In the genomic region with DNA sequence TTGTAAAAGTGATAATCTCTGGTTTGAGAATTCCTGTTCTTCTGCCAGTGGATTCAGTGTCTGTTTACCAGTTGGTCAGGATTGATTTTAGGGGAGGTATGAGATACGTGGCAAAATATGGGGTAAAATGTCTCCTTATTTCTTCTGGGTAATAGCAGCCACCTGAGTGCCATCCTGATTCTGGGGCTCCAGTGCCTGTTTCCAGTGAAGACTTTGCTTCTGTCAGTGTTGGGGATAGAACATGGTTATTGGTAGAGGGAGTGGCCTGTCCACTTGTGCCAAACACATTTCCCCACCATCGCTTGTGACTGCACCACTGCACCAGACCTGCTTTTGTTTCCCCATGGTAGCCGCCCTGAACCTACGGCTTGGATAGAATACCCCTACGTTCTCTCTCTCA, we compare ENCODE assay signal across 17 cellular contexts. TPM values are rescaled to one million over a fixed set of nuclear protein-coding genes. Genes with fewer than 3 reads are reported as not detected.
DNase-seq lines count a peak whose midpoint lies in the region; ATAC-seq, FAIRE-seq and TF ChIP-seq lines count a peak whose summit lies in the region.
"Had no signal": no experiment of that assay in that cellular context is flagged by ENCODE, and none has a peak within 500 bp of the region (broad histone marks: within the 10 kb centered on the region; RNA-seq: fewer than 3 reads in every experiment).

No MANE protein-coding gene starts in this region.

- H3K9me3 ChIP-seq in SK-N-MC (ENCODE audit: low read depth, low read length) (no peaks in the 10 kb centered on the region), H1 (ENCODE audit: insufficient read depth in 2 of 2, low read depth in 1 of 2, low read length in 1 of 2) (no peaks in the 10 kb centered on the region)
- H3K9me3 ChIP-seq: heart right ventricle had no signal

- no peak for TF ChIP-seq POLR2A in H1 (IDR thresholded peaks at IDR 0.05; ENCODE audit: control extremely low read depth in 1 of 2, low read depth in 2 of 2, low read length in 2 of 2)

- H3K23ac ChIP-seq in H1 (ENCODE audit: insufficient read length) (no peak overlapping the region), mesendoderm (ENCODE audit: low read length) (no peak overlapping the region)

- no peak overlapping the region for H2BK12ac ChIP-seq in H1 (ENCODE audit: low read depth, low read length)

- no peak overlapping the region for H3K18ac ChIP-seq in H1 (ENCODE audit: extremely low read depth, low read length)
- H3K18ac ChIP-seq in mesendoderm (ENCODE audit: low read length), result no peak overlapping the region

- no peak overlapping the region for H3K4me2 ChIP-seq in H1 (ENCODE audit: insufficient read depth in 1 of 2, low read depth in 2 of 2, low read length in 2 of 2)
- no peak overlapping the region for H3K4me2 ChIP-seq in mesendoderm (ENCODE audit: low read length)

- no peak overlapping the region for H2BK20ac ChIP-seq in H1 (ENCODE audit: low read length)

- H3K9ac ChIP-seq in SK-N-MC (ENCODE audit: insufficient read length) (no peak overlapping the region), H1 (replicated peaks in 1 of 4; ENCODE audit: extremely low read depth in 1 of 4, low read depth in 3 of 4, low read length in 3 of 4) (no peak overlapping the region), mesendoderm (ENCODE audit: low read length) (no peak overlapping the region)

- POLR2A ChIA-PET in H1 (lab: Charles Lee; ENCODE audit: partially characterized antibody), result interaction anchor here (0.5 to 2.5 kb wide), 6 partner anchors 8 to 28 kb away, joined by 3 to 25 read pairs (median 8); no protein-coding TSS in a partner anchor

- H3K14ac ChIP-seq in H1 (ENCODE audit: insufficient read length), result no peak overlapping the region

- H3K79me2 ChIP-seq in H1 (ENCODE audit: control insufficient read depth in 1 of 2, insufficient read depth in 2 of 2, low read length in 2 of 2) (peaks cover 38 to 100% of the 10 kb centered on the region in 2 experiments), mesendoderm (ENCODE audit: control insufficient read depth, insufficient read depth, low read length) (peaks cover 81% of the 10 kb centered on the region)

- CTCF ChIA-PET in activated naive CD4-positive, alpha-beta T cell treated with anti-CD3 and anti-CD28 coated beads, Interleukin-2, amount 10 ng/mL, durations not matched to agents 7 days and 5 days (lab: Charles Lee), result no interaction called here
- CTCF ChIA-PET in H1 (lab: Charles Lee; ENCODE audit: partially characterized antibody), result interaction anchor here (0.7 to 0.9 kb wide), 3 partner anchors 19 to 162 kb away, joined by 3 to 4 read pairs (median 3); no protein-coding TSS in a partner anchor

- WGBS in H1 (ENCODE audit: extremely low coverage in 1 of 2, insufficient coverage in 1 of 2, insufficient read length in 1 of 2, insufficient replicate concordance in 2 of 2, low coverage in 1 of 2, low lambda C conversion rate in 2 of 2, missing lambda C conversion rate in 1 of 2), 2 experiments, result 84% methylated on average over 5 of the region's 5 CpGs; no CpG with 5 or more reads in 1 of the 2 experiments
- WGBS in mesendoderm (ENCODE audit: extremely low coverage, insufficient coverage, low lambda C conversion rate), result no CpG with 5 or more reads among the region's 5 CpGs

- H3K56ac ChIP-seq in H1 (replicated peaks; ENCODE audit: insufficient read length, low read depth, low read length) (peak overlapping the region; percentile 12), mesendoderm (ENCODE audit: low read length) (no peak overlapping the region)

- no peak overlapping the region; the same call in 1 of the 2 replicates for H4K8ac ChIP-seq in H1 (ENCODE audit: extremely low read depth, insufficient read depth, low read length)
- no peak overlapping the region for H4K8ac ChIP-seq in mesendoderm (ENCODE audit: low read depth, low read length)

- no peaks in the 10 kb centered on the region for H3K9me3 Mint-ChIP-seq in activated naive CD4-positive, alpha-beta T cell treated with anti-CD3 and anti-CD28 coated beads, Interleukin-2, amount 10 ng/mL, durations not matched to agents 7 days and 5 days
- no peaks in the 10 kb centered on the region for H3K9me3 Mint-ChIP-seq in stimulated activated naive B cell treated with anti-CD40 and anti-IgM and Interleukin-4, amounts not matched to agents 10 μg/mL and 1 μg/mL and 100 μg/mL, for 72 hours

- no peak overlapping the region for H2BK120ac ChIP-seq in H1 (replicated peaks; ENCODE audit: low read depth, low read length)
- H2BK120ac ChIP-seq in mesendoderm (ENCODE audit: low read depth, low read length), result no peak overlapping the region

- H3K4ac ChIP-seq in H1 (replicated peaks; ENCODE audit: insufficient read length, low read depth, low read length), result no peak overlapping the region
- no peak overlapping the region for H3K4ac ChIP-seq in mesendoderm (ENCODE audit: low read depth, low read length)

- no peak for ATAC-seq in stimulated activated naive B cell treated with anti-CD40 and anti-IgM and Interleukin-4, amounts not matched to agents 10 μg/mL and 1 μg/mL and 100 μg/mL, for 72 hours (replicated peaks)
- no peak for ATAC-seq in GM21360 (IDR thresholded peaks at IDR 0.05; ENCODE audit: unreplicated experiment)
- ATAC-seq: activated CD4-positive, CD25-positive, alpha-beta regulatory T cell treated with anti-CD3 and anti-CD28 coated beads, Interleukin-2, amount 50 U/mL, for 24 hours; heart right ventricle; right cardiac atrium had no signal

- peak overlapping the region; percentile 25 for H3K27ac Mint-ChIP-seq in activated naive CD4-positive, alpha-beta T cell treated with anti-CD3 and anti-CD28 coated beads, Interleukin-2, amount 10 ng/mL, durations not matched to agents 7 days and 5 days
- H3K27ac Mint-ChIP-seq in stimulated activated naive B cell treated with anti-CD40 and anti-IgM and Interleukin-4, amounts not matched to agents 10 μg/mL and 1 μg/mL and 100 μg/mL, for 72 hours, result peak overlapping the region; percentile 39

- H3K27ac ChIP-seq in SK-N-MC (peak overlapping the region; percentile 4; the same call in 1 of the 2 replicates), H1 (ENCODE audit: low read depth, low read length) (no peak overlapping the region), mesendoderm (ENCODE audit: low read depth, low read length) (no peak overlapping the region)
- H3K27ac ChIP-seq: heart right ventricle had no signal

- peaks cover 31% of the 10 kb centered on the region for H3K36me3 ChIP-seq in SK-N-MC (ENCODE audit: insufficient read depth, low read length)
- H3K36me3 ChIP-seq in H1 (ENCODE audit: control insufficient read depth in 2 of 4, insufficient read depth in 4 of 4, low read length in 3 of 4), result peaks cover 10 to 27% (median 17%) of the 10 kb centered on the region in 4 experiments
- H3K36me3 ChIP-seq in mesendoderm (ENCODE audit: control insufficient read depth, insufficient read depth, low read length), result peaks cover 3% of the 10 kb centered on the region

- TF ChIP-seq CTCF in H1 (IDR thresholded peaks at IDR 0.05; ENCODE audit: control extremely low read depth in 1 of 3, insufficient read depth in 1 of 3, low read depth in 1 of 3, low read length in 3 of 3), result no peak

- no peaks in the 10 kb centered on the region for H3K23me2 ChIP-seq in H1 (ENCODE audit: low read depth, low read length)

- FAIRE-seq in H1 (lab: Jason Lieb, UNC), result no peak
- FAIRE-seq: G401.6 had no signal

- no peak overlapping the region for H2BK5ac ChIP-seq in H1 (ENCODE audit: low read depth, low read length)
- no peak overlapping the region for H2BK5ac ChIP-seq in mesendoderm (ENCODE audit: low read length)

- DNase-seq in activated naive CD4-positive, alpha-beta T cell treated with anti-CD3 and anti-CD28 coated beads, Interleukin-2, amount 10 ng/mL, durations not matched to agents 7 days and 5 days, result no peak
- no peak for DNase-seq in activated naive CD4-positive, alpha-beta T cell (lab: John Stamatoyannopoulos, UW)
- DNase-seq in SK-N-MC (ENCODE audit: low read depth, low spot score), result no peak
- no peak for DNase-seq in H1 (ENCODE audit: low read depth in 1 of 2, low spot score in 2 of 2)
- DNase-seq in stimulated activated naive B cell treated with anti-CD40 and anti-IgM and Interleukin-4, amounts not matched to agents 10 μg/mL and 1 μg/mL and 100 μg/mL, for 72 hours, result no peak
- DNase-seq in SIG-M5 (lab: John Stamatoyannopoulos, UW), result no peak
- DNase-seq in mesendoderm, result no peak
- DNase-seq: amniotic stem cell; effector memory CD4-positive, alpha-beta T cell; heart right ventricle; mammary epithelial cell; NCI-H1694 treated with DMSO at 0.1 percent for 48 hours; NCI-H345; right cardiac atrium had no signal

- no peak overlapping the region for H2BK15ac ChIP-seq in H1 (ENCODE audit: low read length)
- H2BK15ac ChIP-seq in mesendoderm (replicated peaks; ENCODE audit: low read depth), result no peak overlapping the region

- no peak overlapping the region for H2AK5ac ChIP-seq in H1 (ENCODE audit: low read depth, low read length)
- H2AK5ac ChIP-seq in mesendoderm (ENCODE audit: low read length), result no peak overlapping the region

- peaks cover 23 to 27% of the 10 kb centered on the region in 2 experiments for H4K20me1 ChIP-seq in H1 (replicated peaks in 1 of 2; ENCODE audit: control insufficient read depth in 1 of 2, insufficient read depth in 2 of 2, low read length in 2 of 2)

- H3K27me3 Mint-ChIP-seq in activated naive CD4-positive, alpha-beta T cell treated with anti-CD3 and anti-CD28 coated beads, Interleukin-2, amount 10 ng/mL, durations not matched to agents 7 days and 5 days, result no peaks in the 10 kb centered on the region
- H3K27me3 Mint-ChIP-seq in stimulated activated naive B cell treated with anti-CD40 and anti-IgM and Interleukin-4, amounts not matched to agents 10 μg/mL and 1 μg/mL and 100 μg/mL, for 72 hours, result no peaks in the 10 kb centered on the region

- no peak for TF ChIP-seq RAD21 in H1 (IDR thresholded peaks at IDR 0.05 in 1 of 2, conservative IDR thresholded peaks at IDR 0.05 in 1 of 2; ENCODE audit: low read depth in 2 of 2, low read length in 2 of 2)

- no peaks in the 10 kb centered on the region for H3K27me3 ChIP-seq in H1 (replicated peaks in 1 of 4; ENCODE audit: control insufficient read depth in 3 of 4, extremely low read depth in 1 of 4, insufficient read depth in 3 of 4, low read length in 3 of 4)
- H3K27me3 ChIP-seq in mesendoderm (ENCODE audit: insufficient read depth, low read length, poor library complexity), result no peaks in the 10 kb centered on the region
- H3K27me3 ChIP-seq: heart right ventricle had no signal

- peaks cover 68% of the 10 kb centered on the region for H3K4me1 Mint-ChIP-seq in activated naive CD4-positive, alpha-beta T cell treated with anti-CD3 and anti-CD28 coated beads, Interleukin-2, amount 10 ng/mL, durations not matched to agents 7 days and 5 days
- H3K4me1 Mint-ChIP-seq in stimulated activated naive B cell treated with anti-CD40 and anti-IgM and Interleukin-4, amounts not matched to agents 10 μg/mL and 1 μg/mL and 100 μg/mL, for 72 hours, result peaks cover 39 to 75% of the 10 kb centered on the region in 2 donors

- no peak for TF ChIP-seq EP300 in H1 (IDR thresholded peaks at IDR 0.05; ENCODE audit: borderline replicate concordance in 1 of 2, low read depth in 2 of 2, low read length in 2 of 2)

- peaks cover 0 to 3% (median 0%) of the 10 kb centered on the region in 4 experiments; a peak in 1 of 7 replicates for H3K4me1 ChIP-seq in H1 (replicated peaks in 1 of 4; ENCODE audit: control insufficient read depth in 3 of 4, insufficient read depth in 4 of 4, low read length in 3 of 4)
- no peaks in the 10 kb centered on the region for H3K4me1 ChIP-seq in mesendoderm (ENCODE audit: control insufficient read depth, low read depth, low read length)

- no peak overlapping the region for H4K5ac ChIP-seq in H1 (ENCODE audit: insufficient read length, low read depth, low read length)
- no peak overlapping the region for H4K5ac ChIP-seq in mesendoderm (ENCODE audit: low read length)

- no peak overlapping the region for H4K91ac ChIP-seq in H1 (replicated peaks; ENCODE audit: insufficient read length, low read length)

- peaks cover 2% of the 10 kb centered on the region; the same call in 1 of the 2 replicates for H3K79me1 ChIP-seq in H1 (ENCODE audit: low read depth, low read length)
- peaks cover 3% of the 10 kb centered on the region for H3K79me1 ChIP-seq in mesendoderm (ENCODE audit: low read length)

- no peak overlapping the region for H3K4me3 Mint-ChIP-seq in activated naive CD4-positive, alpha-beta T cell treated with anti-CD3 and anti-CD28 coated beads, Interleukin-2, amount 10 ng/mL, durations not matched to agents 7 days and 5 days
- H3K4me3 Mint-ChIP-seq in stimulated activated naive B cell treated with anti-CD40 and anti-IgM and Interleukin-4, amounts not matched to agents 10 μg/mL and 1 μg/mL and 100 μg/mL, for 72 hours, result no peak overlapping the region

- H3K4me3 ChIP-seq in SK-N-MC (no peak overlapping the region), H1 (ENCODE audit: extremely low read depth in 1 of 4, insufficient read depth in 2 of 4, low read depth in 3 of 4, low read length in 4 of 4) (no peak overlapping the region), mesendoderm (ENCODE audit: low read length) (no peak overlapping the region)
- H3K4me3 ChIP-seq: heart right ventricle had no signal

- H3K36me3 Mint-ChIP-seq in activated naive CD4-positive, alpha-beta T cell treated with anti-CD3 and anti-CD28 coated beads, Interleukin-2, amount 10 ng/mL, durations not matched to agents 7 days and 5 days, result peaks cover 34% of the 10 kb centered on the region
- peaks cover 21 to 39% of the 10 kb centered on the region in 2 donors for H3K36me3 Mint-ChIP-seq in stimulated activated naive B cell treated with anti-CD40 and anti-IgM and Interleukin-4, amounts not matched to agents 10 μg/mL and 1 μg/mL and 100 μg/mL, for 72 hours

- H2AFZ ChIP-seq in H1 (ENCODE audit: low read length), result no peak overlapping the region

RNA-seq across cellular contexts. Expression of gene PANK2, which starts 15.7 kb away (rescaled TPM):
- total RNA-seq in H1 (2021; fragmentation: NEBNext Ultra II Directional; extraction: Animal tissue kit (Norgen Biotek cat#: 25700)), result 57.5 and 62.0 TPM in 2 replicates
- 14.9 and 17.1 TPM in 2 replicates for polyA plus RNA-seq in H1 (2011; rRNA removed)
- polyA plus RNA-seq in H1 (2011; cell fraction: cytosol; rRNA removed), result 29.9 TPM
- 17.3 TPM for polyA plus RNA-seq in H1 (2011; cell fraction: nucleus; rRNA removed)
- polyA plus RNA-seq in H1 (2012, experiment 1 of 2), result 31.4 to 38.8 TPM (median 37.2 TPM) in 4 replicates
- 6.6 TPM for polyA plus RNA-seq in H1 (2012, experiment 2 of 2)
- 28.6 TPM for polyA plus RNA-seq in H1 (2013, experiment 1 of 2)
- polyA plus RNA-seq in H1 (2013, experiment 2 of 2), result 29.2 TPM
- 39.2 and 47.6 TPM in 2 replicates for polyA minus RNA-seq in H1 (2011; rRNA and poly(A)+ RNA removed)
- 24.0 TPM for polyA minus RNA-seq in H1 (2011; cell fraction: cytosol; rRNA and poly(A)+ RNA removed)
- polyA minus RNA-seq in H1 (2011; cell fraction: nucleus; rRNA and poly(A)+ RNA removed), result 43.3 TPM
- polyA plus RNA-seq in mesendoderm (2013, experiment 1 of 2), result 24.8 TPM
- 25.0 TPM for polyA plus RNA-seq in mesendoderm (2013, experiment 2 of 2)

RNA-seq across cellular contexts. Expression of gene MAVS, which starts 58.2 kb away (rescaled TPM):
- 24.3 and 24.4 TPM in 2 replicates for total RNA-seq in H1 (2021; fragmentation: NEBNext Ultra II Directional; extraction: Animal tissue kit (Norgen Biotek cat#: 25700))
- 9.9 and 12.3 TPM in 2 replicates for polyA plus RNA-seq in H1 (2011; rRNA removed)
- polyA plus RNA-seq in H1 (2011; cell fraction: cytosol; rRNA removed), result 10.5 TPM
- 20.9 TPM for polyA plus RNA-seq in H1 (2011; cell fraction: nucleus; rRNA removed)
- 12.7 to 16.2 TPM (median 15.3 TPM) in 4 replicates for polyA plus RNA-seq in H1 (2012, experiment 1 of 2)
- 15.0 TPM for polyA plus RNA-seq in H1 (2012, experiment 2 of 2)
- 10.4 TPM for polyA plus RNA-seq in H1 (2013, experiment 1 of 2)
- 9.8 TPM for polyA plus RNA-seq in H1 (2013, experiment 2 of 2)
- polyA minus RNA-seq in H1 (2011; rRNA and poly(A)+ RNA removed), result 22.1 and 29.6 TPM in 2 replicates
- 15.1 TPM for polyA minus RNA-seq in H1 (2011; cell fraction: cytosol; rRNA and poly(A)+ RNA removed)
- 15.9 TPM for polyA minus RNA-seq in H1 (2011; cell fraction: nucleus; rRNA and poly(A)+ RNA removed)
- polyA plus RNA-seq in mesendoderm (2013, experiment 1 of 2), result 8.3 TPM
- polyA plus RNA-seq in mesendoderm (2013, experiment 2 of 2), result 8.5 TPM
